In the genomic region with DNA sequence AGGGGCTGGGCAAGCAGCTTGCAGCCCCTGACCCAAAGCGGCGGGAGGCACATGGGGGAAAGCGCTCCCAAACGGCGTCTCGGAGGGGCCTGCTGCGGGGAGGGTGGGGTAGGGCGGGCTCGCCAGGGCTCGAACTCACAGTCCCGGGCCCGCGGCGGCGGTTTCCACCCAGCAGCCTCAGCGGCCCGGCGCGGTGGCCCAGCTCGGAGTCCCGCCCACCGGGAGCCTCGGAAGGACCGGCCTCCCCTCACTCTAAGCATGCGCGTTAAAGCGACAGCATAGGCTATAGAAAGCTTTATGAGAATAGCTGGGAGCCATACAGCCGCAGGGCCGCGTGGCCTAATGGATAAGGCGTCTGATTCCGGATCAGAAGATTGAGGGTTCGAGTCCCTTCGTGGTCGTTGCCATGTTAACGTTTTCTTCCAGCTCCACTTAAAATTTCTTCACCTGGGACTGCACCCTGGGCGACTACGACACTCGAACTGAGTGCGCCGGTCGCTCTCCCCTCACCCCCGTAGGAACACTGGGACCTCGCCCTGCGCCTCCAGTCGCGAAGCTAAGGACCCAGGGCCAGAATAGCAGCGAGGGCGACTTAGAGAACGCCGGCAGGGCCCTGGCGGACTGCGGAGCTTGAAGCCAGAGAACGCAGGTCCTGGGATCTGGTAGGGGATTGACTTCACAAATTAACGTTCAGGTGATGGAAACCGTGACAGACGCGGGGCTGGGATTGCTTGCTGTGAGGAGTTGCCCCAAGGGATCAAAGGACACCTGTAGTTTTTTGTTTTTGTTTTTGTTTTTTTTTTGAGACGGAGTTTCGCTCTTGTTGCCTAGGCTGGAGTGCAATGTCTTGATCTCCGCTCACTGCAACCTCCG, we compare ENCODE assay signal across 8 cellular contexts.
DNase-seq lines count a peak whose midpoint lies in the region; ATAC-seq and TF ChIP-seq lines count a peak whose summit lies in the region.

No MANE protein-coding gene starts in this region.

- TF ChIP-seq POLR2A in GM19099 (IDR thresholded peaks at IDR 0.05; ENCODE audit: extremely low read depth, insufficient read length, low read depth): peak; percentile 10

- ATAC-seq in HG03354 (IDR thresholded peaks at IDR 0.05; ENCODE audit: poor library complexity, severe bottlenecking, unreplicated experiment): peak; percentile 77

- peak; percentile 99 for DNase-seq in AG20443 (ENCODE audit: low spot score)
- peak; percentile 94 to 97 for DNase-seq in NCI-H446 (lab: John Stamatoyannopoulos, UW)
- DNase-seq in activated CD4-positive, CD25-positive, alpha-beta regulatory T cell treated with anti-CD3 and anti-CD28 coated beads, Interleukin-2, amount 50 U/mL, for 72 hours: peak; percentile 99
- DNase-seq in cerebellar nuclear complex (lab: John Stamatoyannopoulos, UW): peak; percentile 45 to 83
- peak; percentile 96 for DNase-seq in kidney glomerular epithelial cell (lab: John Stamatoyannopoulos, UW)
- peak; percentile 96 for DNase-seq in stimulated activated CD4-positive, alpha-beta T cell treated with anti-CD3 and anti-CD28 coated beads, Interleukin-15, amount 100 ng/mL, for 48 hours (ENCODE audit: low read depth in 2 of 2)

Comparison
In these comparisons a context has a peak if more than half of its experiments do, and no peak if none do; other contexts are left out.
1. Peak in every context shown above with its lines: DNase-seq and ATAC-seq.